Comparison of ENCODE assay signal across 11 cellular contexts in the genomic region with DNA sequence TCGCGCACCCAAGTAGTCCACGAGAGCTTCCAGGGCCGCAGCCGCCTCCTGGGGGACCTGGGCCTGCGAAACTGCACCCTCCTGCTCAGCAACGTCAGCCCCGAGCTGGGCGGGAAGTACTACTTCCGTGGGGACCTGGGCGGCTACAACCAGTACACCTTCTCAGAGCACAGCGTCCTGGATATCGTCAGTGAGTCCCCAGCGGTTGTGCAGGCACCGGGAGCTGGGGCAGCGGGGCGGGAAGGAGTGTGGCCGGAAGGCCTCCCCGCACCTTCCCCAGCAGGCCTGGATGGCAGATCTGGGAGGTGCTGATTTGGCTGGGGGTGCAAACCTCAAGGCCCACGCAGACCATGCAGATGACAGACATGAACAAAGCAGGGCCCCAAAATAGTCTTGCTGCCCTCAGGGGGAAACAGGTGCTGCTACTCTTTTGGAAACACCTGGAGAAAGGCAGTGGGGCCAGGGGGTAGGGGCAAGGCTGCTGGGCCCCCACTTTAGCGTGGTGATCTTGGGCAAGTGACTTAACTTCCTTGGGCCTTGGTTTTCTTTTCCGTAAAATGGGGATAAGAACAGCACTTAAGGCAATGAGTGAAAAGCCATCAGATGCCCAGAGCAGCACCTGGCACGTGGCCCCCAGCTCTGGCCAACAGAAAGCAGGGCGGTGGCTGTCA. TPM values are rescaled to one million over a fixed set of nuclear protein-coding genes. Genes with fewer than 3 reads are reported as not detected.
DNase-seq lines count a peak whose midpoint lies in the region; TF ChIP-seq lines count a peak whose summit lies in the region.
"Had no signal": no experiment of that assay in that cellular context is flagged by ENCODE, and none has a peak within 500 bp of the region (broad histone marks: within the 10 kb centered on the region; RNA-seq: fewer than 3 reads in every experiment).

No MANE protein-coding gene starts in this region.

- DNase-seq in GM20000 (ENCODE audit: low spot score) (peak; percentile 78), dorsolateral prefrontal cortex (no peak), NCI-H1930 (lab: John Stamatoyannopoulos, UW) (no peak), mammary epithelial cell (no peak), cerebellar cortex (ENCODE audit: low spot score) (no peak), SKM-1 (lab: John Stamatoyannopoulos, UW; ENCODE audit: unreplicated experiment) (no peak)
- peak; percentile 19 for DNase-seq in activated CD4-positive, alpha-beta T cell treated with anti-CD3 and anti-CD28 coated beads for 1 hour
- DNase-seq: NCI-H2171 had no signal

- no TSS peak for BruUV-seq in mammary epithelial cell (replicated peaks; lab: Mats Ljungman, UMichigan)

- H3K4me3 ChIP-seq in BLaER1 (peak overlapping the region; percentile 3; the same call in 1 of the 2 replicates), dorsolateral prefrontal cortex (peak overlapping the region in 30 of 59 donors; percentile 2 to 95 (median 68)), mammary epithelial cell (replicated peaks in 1 of 3; ENCODE audit: insufficient read depth in 1 of 3, low read depth in 2 of 3, low read length in 3 of 3) (no peak overlapping the region)

- TF ChIP-seq CTCF in GM20000 (IDR thresholded peaks at IDR 0.05; ENCODE audit: extremely low read depth, missing control alignments) (no peak), dorsolateral prefrontal cortex (IDR thresholded peaks at IDR 0.05 in 54 of 56, conservative IDR thresholded peaks at IDR 0.05 in 2 of 56; ENCODE audit: low read depth in 1 of 56, partially characterized antibody in 56 of 56) (no peak), mammary epithelial cell (conservative IDR thresholded peaks at IDR 0.05 in 1 of 2, IDR thresholded peaks at IDR 0.05 in 1 of 2; ENCODE audit: extremely low read depth in 1 of 2, insufficient read depth in 1 of 2, low read depth in 1 of 2, low read length in 2 of 2) (no peak)

- peak overlapping the region; percentile 74 for H3K27ac ChIP-seq in BLaER1
- H3K27ac ChIP-seq in dorsolateral prefrontal cortex = peak overlapping the region in 21 of 59 donors; percentile 0 to 100 (median 98)
- H3K27ac ChIP-seq in mammary epithelial cell (ENCODE audit: insufficient read depth, low read depth, low read length) = no peak overlapping the region
- H3K27ac ChIP-seq: C4-2B, parathyroid adenoma had no signal

- in situ Hi-C loops in mammary epithelial cell (cut with MboI; ENCODE audit: low sequenced_read_pairs in 2 of 2) = no loop called here

- H3K4me2 ChIP-seq in BLaER1 (peak overlapping the region; percentile 77), mammary epithelial cell (ENCODE audit: insufficient read depth, low read depth, low read length) (no peak overlapping the region)

- no peaks in the 10 kb centered on the region for H4K20me1 ChIP-seq in BLaER1
- H4K20me1 ChIP-seq in mammary epithelial cell (ENCODE audit: insufficient read depth, low read length) = no peaks in the 10 kb centered on the region

- H3K79me2 ChIP-seq in mammary epithelial cell (ENCODE audit: insufficient read depth, low read length) = no peaks in the 10 kb centered on the region
- H3K79me2 ChIP-seq: parathyroid adenoma had no signal

- H3K4me1 ChIP-seq in BLaER1 (peaks cover 75% of the 10 kb centered on the region), mammary epithelial cell (ENCODE audit: insufficient read depth, low read length) (no peaks in the 10 kb centered on the region)
- H3K4me1 ChIP-seq: parathyroid adenoma had no signal

- dilution Hi-C loops in mammary epithelial cell (cut with HindIII; ENCODE audit: low sequenced_read_pairs) = no loop called here

- no peak overlapping the region for H2AFZ ChIP-seq in mammary epithelial cell (ENCODE audit: low read depth, low read length)
- H2AFZ ChIP-seq: parathyroid adenoma had no signal

- H3K27me3 ChIP-seq in BLaER1 (no peaks in the 10 kb centered on the region), dorsolateral prefrontal cortex (peaks cover 0 to 7% (median 0%) of the 10 kb centered on the region in 45 donors), mammary epithelial cell (ENCODE audit: insufficient read depth, low read length) (peaks cover 6% of the 10 kb centered on the region)

- intact Hi-C loops in dorsolateral prefrontal cortex (cut with DNase I) (no loop called here), mammary epithelial cell (cut with micrococcal nuclease) (no loop called here)

- CTCF ChIA-PET in mammary epithelial cell (lab: Charles Lee; ENCODE audit: low non-redundant PET) = no interaction called here

- H3K9ac ChIP-seq in BLaER1 (peak overlapping the region; percentile 40; the same call in 1 of the 2 replicates), mammary epithelial cell (ENCODE audit: insufficient read depth, low read length) (no peak overlapping the region)
- H3K9ac ChIP-seq: parathyroid adenoma had no signal

- H3K9me3 ChIP-seq in BLaER1 = no peaks in the 10 kb centered on the region
- H3K9me3 ChIP-seq in mammary epithelial cell (replicated peaks; ENCODE audit: insufficient read depth, low read length) = no peaks in the 10 kb centered on the region

- 91% methylated on average over 8 of the region's 24 CpGs for WGBS in mammary epithelial cell (ENCODE audit: low coverage, missing lambda C conversion rate)

- H3K36me3 ChIP-seq in BLaER1 = no peaks in the 10 kb centered on the region
- no peaks in the 10 kb centered on the region for H3K36me3 ChIP-seq in mammary epithelial cell (ENCODE audit: insufficient read depth, low read length)

RNA-seq across cellular contexts. Expression of a gene that starts 4.0 kb away (rescaled TPM):
- 1,000 to 10,000 TPM in 1 of 120 experiments, 100 to 1,000 TPM in 101, 10 to 100 TPM in 18; 27.9 to 1,472 (median 249) TPM for total RNA-seq in dorsolateral prefrontal cortex
- not detected for total RNA-seq in mammary epithelial cell
- not detected for polyA plus RNA-seq in mammary epithelial cell
- polyA minus RNA-seq in mammary epithelial cell = not detected

RNA-seq across cellular contexts. Expression of a gene that starts 13.6 kb away (rescaled TPM):
- total RNA-seq in dorsolateral prefrontal cortex (10 to 100 TPM in 42 of 120 experiments, 1 to 10 TPM in 68, under 1 TPM in 3, not detected in 7; 0.82 to 44.5 (median 6.7) TPM), mammary epithelial cell (under 1 TPM in 1 of 2 donors, not detected in 1; 0.54 TPM)
- not detected for polyA plus RNA-seq in mammary epithelial cell
- polyA minus RNA-seq in mammary epithelial cell = not detected

RNA-seq across cellular contexts. Expression of a gene that starts 27.2 kb away (rescaled TPM):
- 100 to 1,000 TPM; 141 to 299 (median 188) TPM for total RNA-seq in dorsolateral prefrontal cortex
- 10 to 100 TPM; 65.7 to 82.1 TPM for total RNA-seq in mammary epithelial cell
- polyA plus RNA-seq in mammary epithelial cell = 73.9 TPM
- polyA minus RNA-seq in mammary epithelial cell = 54.0 TPM

RNA-seq across cellular contexts. Expression of a gene that starts 33.1 kb away (rescaled TPM):
- total RNA-seq in dorsolateral prefrontal cortex = 100 to 1,000 TPM in 47 of 120 experiments, 10 to 100 TPM in 73; 17.2 to 416 (median 84.9) TPM
- 1 to 10 TPM in 1 of 2 donors, under 1 TPM in 1; 0.71 to 1.3 TPM for total RNA-seq in mammary epithelial cell
- 0.71 TPM for polyA plus RNA-seq in mammary epithelial cell
- polyA minus RNA-seq in mammary epithelial cell = not detected

RNA-seq across cellular contexts. Expression of a gene that starts 47.1 kb away (rescaled TPM):
- total RNA-seq in dorsolateral prefrontal cortex (10 to 100 TPM in 26 of 120 experiments, 1 to 10 TPM in 94; 3.1 to 18.0 (median 7.6) TPM), mammary epithelial cell (100 to 1,000 TPM in 1 of 2 donors, 10 to 100 TPM in 1; 91.5 to 166 TPM)
- polyA plus RNA-seq in mammary epithelial cell = 133 TPM
- 97.9 TPM for polyA minus RNA-seq in mammary epithelial cell

Comparison
In these comparisons a context has a peak if more than half of its experiments do, and no peak if none do; other contexts are left out.
1. H3K4me3 ChIP-seq: peak in BLaER1 (single experiment) and dorsolateral prefrontal cortex (30 of 59); none in mammary epithelial cell (0 of 3).
2. DNase-seq: peak in GM20000 (single experiment) and activated CD4-positive, alpha-beta T cell treated with anti-CD3 and anti-CD28 coated beads for 1 hour (single experiment); none in dorsolateral prefrontal cortex (0 of 10), NCI-H1930 (0 of 2), mammary epithelial cell (single experiment), cerebellar cortex (single experiment) and SKM-1 (single experiment).
3. RNA of a gene that starts 4.0 kb away (total RNA-seq): 27.9 to 1,472 TPM in dorsolateral prefrontal cortex; not detected in mammary epithelial cell; every median in the first group is over 10 times any median in the second.